Comparison of ENCODE assay signal across 8 cellular contexts in genomic region chr2:88187038-88187676, GRCh38. TPM values are rescaled to one million over a fixed set of nuclear protein-coding genes. Genes with fewer than 3 reads are reported as not detected.
DNase-seq lines count a peak whose midpoint lies in the region; ATAC-seq and TF ChIP-seq lines count a peak whose summit lies in the region.

No MANE protein-coding gene starts in this region.

- H3K36me3 ChIP-seq in liver (ENCODE audit: control insufficient read depth in 4 of 4, insufficient read depth in 3 of 4, low read depth in 1 of 4, low read length in 3 of 4) (peaks cover 0 to 7% (median 5%) of the 10 kb centered on the region in 4 donors), thyroid gland (peaks cover 0 to 23% of the 10 kb centered on the region in 2 donors)

- intact Hi-C loops in thyroid gland (cut with DNase I) = no loop called here

- no peak for TF ChIP-seq POLR2A in thyroid gland (IDR thresholded peaks at IDR 0.05)

- H3K9me3 ChIP-seq in liver (ENCODE audit: control insufficient read depth in 4 of 4, low read length in 3 of 4) (no peaks in the 10 kb centered on the region), thyroid gland (no peaks in the 10 kb centered on the region)

- no peak for ATAC-seq in GM21360 (IDR thresholded peaks at IDR 0.05; ENCODE audit: unreplicated experiment)
- no peak for ATAC-seq in GM19467 (IDR thresholded peaks at IDR 0.05; ENCODE audit: unreplicated experiment)

- no peak overlapping the region for H3K4me3 ChIP-seq in Jurkat, Clone E6-1 (ENCODE audit: low read length)
- no peak overlapping the region for H3K4me3 ChIP-seq in choroid plexus epithelial cell (ENCODE audit: low read depth, low read length)
- no peak overlapping the region for H3K4me3 ChIP-seq in liver (ENCODE audit: low read depth in 1 of 3, low read length in 3 of 3)
- no peak overlapping the region for H3K4me3 ChIP-seq in thyroid gland (replicated peaks in 1 of 3)

- WGBS in liver = 22% methylated on average over 7 of the region's 7 CpGs
- WGBS in thyroid gland, 2 donors = 21 to 44% methylated on average over 6 to 7 of the region's 7 CpGs

- H3K27ac ChIP-seq in liver (ENCODE audit: low read depth in 1 of 2, low read length in 2 of 2) (no peak overlapping the region), thyroid gland (no peak overlapping the region)

- no peak overlapping the region for H3K9ac ChIP-seq in liver (ENCODE audit: low read depth in 1 of 2, low read length in 2 of 2)

- H3K27me3 ChIP-seq in liver (ENCODE audit: control insufficient read depth in 4 of 4, insufficient read depth in 4 of 4, low read length in 3 of 4) = no peaks in the 10 kb centered on the region
- H3K27me3 ChIP-seq in thyroid gland = no peaks in the 10 kb centered on the region

- peaks cover 0 to 5% (median 0%) of the 10 kb centered on the region in 4 donors for H3K4me1 ChIP-seq in liver (ENCODE audit: control insufficient read depth in 4 of 4, insufficient read depth in 4 of 4, low read length in 3 of 4)
- H3K4me1 ChIP-seq in thyroid gland = no peaks in the 10 kb centered on the region

- TF ChIP-seq RAD21 in liver (IDR thresholded peaks at IDR 0.05) = peak; percentile 97 to 98

- DNase-seq in DMS114 treated with DMSO at 0.1 percent for 48 hours (lab: John Stamatoyannopoulos, UW; ENCODE audit: unreplicated experiment) = peak; percentile 49
- peak; percentile 10 for DNase-seq in Jurkat, Clone E6-1 (ENCODE audit: low read depth, low spot score)
- peak; percentile 29 for DNase-seq in RPMI8226
- peak; percentile 60 for DNase-seq in choroid plexus epithelial cell (ENCODE audit: low read depth)
- DNase-seq in thyroid gland = peak; percentile 13 to 45

- TF ChIP-seq CTCF in choroid plexus epithelial cell (conservative IDR thresholded peaks at IDR 0.05; ENCODE audit: low read depth, low read length) = peak; percentile 79
- peak; percentile 84 for TF ChIP-seq CTCF in liver (IDR thresholded peaks at IDR 0.05; ENCODE audit: low read depth, low read length, missing input control)
- TF ChIP-seq CTCF in thyroid gland (IDR thresholded peaks at IDR 0.05) = peak in 3 of 6 experiments; percentile 27 to 38 (median 36)

TF ChIP-seq in liver, 16 proteins besides CTCF, POLR2A, EP300 and RAD21:
- no peak for TF ChIP-seq FOXA2 (IDR thresholded peaks at IDR 0.05)
- no peak for TF ChIP-seq NR2F2 (IDR thresholded peaks at IDR 0.05)
- no peak for TF ChIP-seq HNF4G (IDR thresholded peaks at IDR 0.05)
- TF ChIP-seq YY1 (IDR thresholded peaks at IDR 0.05) = no peak
- TF ChIP-seq ZBTB33 (IDR thresholded peaks at IDR 0.05) = no peak
- no peak for TF ChIP-seq HNF4A (conservative IDR thresholded peaks at IDR 0.05)
- TF ChIP-seq RXRA (IDR thresholded peaks at IDR 0.05) = peak in 1 of 2 donors; percentile 9
- peak; percentile 11 for TF ChIP-seq FOXA1 (IDR thresholded peaks at IDR 0.05)

RNA-seq across cellular contexts. Expression of gene THNSL2, which starts 17.0 kb away (rescaled TPM):
- not detected for polyA plus RNA-seq in Jurkat, Clone E6-1 (2012; ENCODE audit: insufficient read depth, insufficient read length)
- 10 to 100 TPM in 1 of 2 donors, 1 to 10 TPM in 1; 6.9 to 50.9 TPM for total RNA-seq in liver
- 10 to 100 TPM; 15.6 to 18.7 TPM for polyA plus RNA-seq in liver
- 10 to 100 TPM in 3 of 4 donors, 1 to 10 TPM in 1; 4.5 to 45.7 (median 35.8) TPM for total RNA-seq in thyroid gland

RNA-seq across cellular contexts. Expression of gene FABP1, which starts 59.3 kb away (rescaled TPM):
- not detected for polyA plus RNA-seq in Jurkat, Clone E6-1 (2012; ENCODE audit: insufficient read depth, insufficient read length)
- total RNA-seq in liver (1,000 to 10,000 TPM in 1 of 2 donors, 100 to 1,000 TPM in 1; 975 to 1,486 TPM), thyroid gland (not detected)
- 1,000 to 10,000 TPM; 3,125 to 7,337 TPM for polyA plus RNA-seq in liver

Comparison
In these comparisons a context has a peak if more than half of its experiments do, and no peak if none do; other contexts are left out.
1. DNase-seq: peak in every context shown above with its lines; median percentile 60 in choroid plexus epithelial cell; 49 in DMS114 treated with DMSO at 0.1 percent for 48 hours; 29 in RPMI8226; 29 in thyroid gland; 10 in Jurkat, Clone E6-1.
2. RNA of gene FABP1, which starts 59.3 kb away (total RNA-seq): 975 to 1,486 TPM in liver; not detected in thyroid gland; every median in the first group is over 100 times any median in the second.